ENCODE assay signal across 8 cellular contexts in genomic region chr6:111721677-111722219, GRCh38.
DNase-seq lines count a peak whose midpoint lies in the region; ATAC-seq and TF ChIP-seq lines count a peak whose summit lies in the region.

No MANE protein-coding gene starts in this region.

- H3K4me1 Mint-ChIP-seq in activated naive CD8-positive, alpha-beta T cell treated with anti-CD3 and anti-CD28 coated beads, Interleukin-2, amount 10 ng/mL, durations not matched to agents 7 days and 5 days: peaks cover 37% of the 10 kb centered on the region
- H3K4me1 Mint-ChIP-seq in stimulated activated naive CD8-positive, alpha-beta T cell treated with anti-CD3 and anti-CD28 coated beads, Interleukin-15, amount 100 ng/mL, for 72 hours: peaks cover 96% of the 10 kb centered on the region

- H3K4me3 Mint-ChIP-seq in activated naive CD8-positive, alpha-beta T cell treated with anti-CD3 and anti-CD28 coated beads, Interleukin-2, amount 10 ng/mL, durations not matched to agents 7 days and 5 days: no peak overlapping the region
- no peak overlapping the region for H3K4me3 Mint-ChIP-seq in stimulated activated naive CD8-positive, alpha-beta T cell treated with anti-CD3 and anti-CD28 coated beads, Interleukin-15, amount 100 ng/mL, for 72 hours

- H3K27me3 Mint-ChIP-seq in activated naive CD8-positive, alpha-beta T cell treated with anti-CD3 and anti-CD28 coated beads, Interleukin-2, amount 10 ng/mL, durations not matched to agents 7 days and 5 days: no peaks in the 10 kb centered on the region
- H3K27me3 Mint-ChIP-seq in stimulated activated naive CD8-positive, alpha-beta T cell treated with anti-CD3 and anti-CD28 coated beads, Interleukin-15, amount 100 ng/mL, for 72 hours: no peaks in the 10 kb centered on the region

- H3K36me3 Mint-ChIP-seq in activated naive CD8-positive, alpha-beta T cell treated with anti-CD3 and anti-CD28 coated beads, Interleukin-2, amount 10 ng/mL, durations not matched to agents 7 days and 5 days: peaks cover 28% of the 10 kb centered on the region

- POLR2A ChIA-PET in activated naive CD8-positive, alpha-beta T cell treated with anti-CD3 and anti-CD28 coated beads, Interleukin-2, amount 10 ng/mL, durations not matched to agents 7 days and 5 days (lab: Charles Lee): interaction anchor here (1.0 to 1.1 kb wide), 2 partner anchors 25 to 271 kb away, joined by 3 read pairs; no protein-coding TSS in a partner anchor

- no peaks in the 10 kb centered on the region for H3K9me3 Mint-ChIP-seq in activated naive CD8-positive, alpha-beta T cell treated with anti-CD3 and anti-CD28 coated beads, Interleukin-2, amount 10 ng/mL, durations not matched to agents 7 days and 5 days
- peaks cover 0 to 4% of the 10 kb centered on the region in 2 donors for H3K9me3 Mint-ChIP-seq in stimulated activated naive CD8-positive, alpha-beta T cell treated with anti-CD3 and anti-CD28 coated beads, Interleukin-15, amount 100 ng/mL, for 72 hours

- TF ChIP-seq CTCF in GM12872 (IDR thresholded peaks at IDR 0.05; ENCODE audit: insufficient read depth, low read depth, low read length): peak; percentile 86

- peak overlapping the region; percentile 50 for H3K27ac Mint-ChIP-seq in activated naive CD8-positive, alpha-beta T cell treated with anti-CD3 and anti-CD28 coated beads, Interleukin-2, amount 10 ng/mL, durations not matched to agents 7 days and 5 days
- H3K27ac Mint-ChIP-seq in stimulated activated naive CD8-positive, alpha-beta T cell treated with anti-CD3 and anti-CD28 coated beads, Interleukin-15, amount 100 ng/mL, for 72 hours: peak overlapping the region; percentile 77 to 87

- peak; percentile 4 for DNase-seq in NCI-H82 treated with DMSO at 0.1 percent for 48 hours (lab: John Stamatoyannopoulos, UW; ENCODE audit: unreplicated experiment)
- no peak for DNase-seq in activated naive CD8-positive, alpha-beta T cell treated with anti-CD3 and anti-CD28 coated beads, Interleukin-2, amount 10 ng/mL, durations not matched to agents 7 days and 5 days
- peak; percentile 63 for DNase-seq in iris pigment epithelial cell (ENCODE audit: low read depth)
- DNase-seq in stimulated activated naive CD8-positive, alpha-beta T cell treated with anti-CD3 and anti-CD28 coated beads, Interleukin-15, amount 100 ng/mL, for 72 hours: peak; percentile 44 to 47
- DNase-seq in LoVo (ENCODE audit: low spot score): no peak

- no peak for ATAC-seq in activated naive CD8-positive, alpha-beta T cell treated with anti-CD3 and anti-CD28 coated beads, Interleukin-2, amount 10 ng/mL, durations not matched to agents 7 days and 5 days (ENCODE audit: low read depth)
- peak; percentile 36 for ATAC-seq in stimulated activated naive CD8-positive, alpha-beta T cell treated with anti-CD3 and anti-CD28 coated beads, Interleukin-15, amount 100 ng/mL, for 72 hours
- ATAC-seq in HG03354 (IDR thresholded peaks at IDR 0.05; ENCODE audit: poor library complexity, severe bottlenecking, unreplicated experiment) (no peak), HG02642 (IDR thresholded peaks at IDR 0.05; ENCODE audit: poor library complexity, unreplicated experiment) (no peak)

Comparison
In these comparisons a context has a peak if more than half of its experiments do, and no peak if none do; other contexts are left out.
1. DNase-seq: peak in NCI-H82 treated with DMSO at 0.1 percent for 48 hours (single experiment), iris pigment epithelial cell (single experiment) and stimulated activated naive CD8-positive, alpha-beta T cell treated with anti-CD3 and anti-CD28 coated beads, Interleukin-15, amount 100 ng/mL, for 72 hours (2 of 2); none in activated naive CD8-positive, alpha-beta T cell treated with anti-CD3 and anti-CD28 coated beads, Interleukin-2, amount 10 ng/mL, durations not matched to agents 7 days and 5 days (single experiment) and LoVo (single experiment).